1 cellular context compared by ENCODE assay signal in the genomic region with DNA sequence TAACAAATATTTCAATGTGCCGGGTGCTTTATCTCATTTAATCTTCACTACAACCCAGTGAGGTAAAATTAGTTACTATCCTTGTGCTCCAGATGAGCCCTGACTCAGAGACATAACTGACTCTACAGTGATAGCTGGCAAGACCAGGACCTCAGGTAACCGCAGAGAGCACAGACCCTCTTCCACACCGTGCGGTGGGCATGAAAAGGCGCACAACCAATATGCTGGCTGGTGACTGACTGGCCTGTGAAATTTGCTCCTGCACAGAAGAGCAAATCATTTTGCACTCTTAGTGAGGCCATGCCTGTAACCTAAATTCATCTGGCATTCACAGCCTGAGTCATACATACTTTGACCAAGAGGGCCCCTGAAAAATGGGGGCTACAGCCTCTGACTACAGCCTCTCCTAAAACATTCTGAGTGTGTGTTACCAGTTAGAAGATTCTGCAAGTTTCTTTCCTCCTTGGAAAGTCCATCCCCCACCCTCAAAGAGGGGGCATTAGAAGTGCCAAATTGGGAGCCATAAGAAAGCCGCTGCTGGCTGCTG.
TF ChIP-seq lines count a peak whose summit lies in the region.

No MANE protein-coding gene starts in this region.

TF ChIP-seq in GM23338, 12 proteins besides CTCF, POLR2A, EP300 and RAD21:
- no peak for TF ChIP-seq REST (IDR thresholded peaks at IDR 0.05; ENCODE audit: unreplicated experiment)
- no peak for TF ChIP-seq EZH2phosphoT487 (IDR thresholded peaks at IDR 0.05; ENCODE audit: unreplicated experiment)
- TF ChIP-seq STAT1 (IDR thresholded peaks at IDR 0.05; ENCODE audit: unreplicated experiment) = no peak
- no peak for TF ChIP-seq JUNB (IDR thresholded peaks at IDR 0.05; ENCODE audit: unreplicated experiment)
- TF ChIP-seq, protein P1, sequence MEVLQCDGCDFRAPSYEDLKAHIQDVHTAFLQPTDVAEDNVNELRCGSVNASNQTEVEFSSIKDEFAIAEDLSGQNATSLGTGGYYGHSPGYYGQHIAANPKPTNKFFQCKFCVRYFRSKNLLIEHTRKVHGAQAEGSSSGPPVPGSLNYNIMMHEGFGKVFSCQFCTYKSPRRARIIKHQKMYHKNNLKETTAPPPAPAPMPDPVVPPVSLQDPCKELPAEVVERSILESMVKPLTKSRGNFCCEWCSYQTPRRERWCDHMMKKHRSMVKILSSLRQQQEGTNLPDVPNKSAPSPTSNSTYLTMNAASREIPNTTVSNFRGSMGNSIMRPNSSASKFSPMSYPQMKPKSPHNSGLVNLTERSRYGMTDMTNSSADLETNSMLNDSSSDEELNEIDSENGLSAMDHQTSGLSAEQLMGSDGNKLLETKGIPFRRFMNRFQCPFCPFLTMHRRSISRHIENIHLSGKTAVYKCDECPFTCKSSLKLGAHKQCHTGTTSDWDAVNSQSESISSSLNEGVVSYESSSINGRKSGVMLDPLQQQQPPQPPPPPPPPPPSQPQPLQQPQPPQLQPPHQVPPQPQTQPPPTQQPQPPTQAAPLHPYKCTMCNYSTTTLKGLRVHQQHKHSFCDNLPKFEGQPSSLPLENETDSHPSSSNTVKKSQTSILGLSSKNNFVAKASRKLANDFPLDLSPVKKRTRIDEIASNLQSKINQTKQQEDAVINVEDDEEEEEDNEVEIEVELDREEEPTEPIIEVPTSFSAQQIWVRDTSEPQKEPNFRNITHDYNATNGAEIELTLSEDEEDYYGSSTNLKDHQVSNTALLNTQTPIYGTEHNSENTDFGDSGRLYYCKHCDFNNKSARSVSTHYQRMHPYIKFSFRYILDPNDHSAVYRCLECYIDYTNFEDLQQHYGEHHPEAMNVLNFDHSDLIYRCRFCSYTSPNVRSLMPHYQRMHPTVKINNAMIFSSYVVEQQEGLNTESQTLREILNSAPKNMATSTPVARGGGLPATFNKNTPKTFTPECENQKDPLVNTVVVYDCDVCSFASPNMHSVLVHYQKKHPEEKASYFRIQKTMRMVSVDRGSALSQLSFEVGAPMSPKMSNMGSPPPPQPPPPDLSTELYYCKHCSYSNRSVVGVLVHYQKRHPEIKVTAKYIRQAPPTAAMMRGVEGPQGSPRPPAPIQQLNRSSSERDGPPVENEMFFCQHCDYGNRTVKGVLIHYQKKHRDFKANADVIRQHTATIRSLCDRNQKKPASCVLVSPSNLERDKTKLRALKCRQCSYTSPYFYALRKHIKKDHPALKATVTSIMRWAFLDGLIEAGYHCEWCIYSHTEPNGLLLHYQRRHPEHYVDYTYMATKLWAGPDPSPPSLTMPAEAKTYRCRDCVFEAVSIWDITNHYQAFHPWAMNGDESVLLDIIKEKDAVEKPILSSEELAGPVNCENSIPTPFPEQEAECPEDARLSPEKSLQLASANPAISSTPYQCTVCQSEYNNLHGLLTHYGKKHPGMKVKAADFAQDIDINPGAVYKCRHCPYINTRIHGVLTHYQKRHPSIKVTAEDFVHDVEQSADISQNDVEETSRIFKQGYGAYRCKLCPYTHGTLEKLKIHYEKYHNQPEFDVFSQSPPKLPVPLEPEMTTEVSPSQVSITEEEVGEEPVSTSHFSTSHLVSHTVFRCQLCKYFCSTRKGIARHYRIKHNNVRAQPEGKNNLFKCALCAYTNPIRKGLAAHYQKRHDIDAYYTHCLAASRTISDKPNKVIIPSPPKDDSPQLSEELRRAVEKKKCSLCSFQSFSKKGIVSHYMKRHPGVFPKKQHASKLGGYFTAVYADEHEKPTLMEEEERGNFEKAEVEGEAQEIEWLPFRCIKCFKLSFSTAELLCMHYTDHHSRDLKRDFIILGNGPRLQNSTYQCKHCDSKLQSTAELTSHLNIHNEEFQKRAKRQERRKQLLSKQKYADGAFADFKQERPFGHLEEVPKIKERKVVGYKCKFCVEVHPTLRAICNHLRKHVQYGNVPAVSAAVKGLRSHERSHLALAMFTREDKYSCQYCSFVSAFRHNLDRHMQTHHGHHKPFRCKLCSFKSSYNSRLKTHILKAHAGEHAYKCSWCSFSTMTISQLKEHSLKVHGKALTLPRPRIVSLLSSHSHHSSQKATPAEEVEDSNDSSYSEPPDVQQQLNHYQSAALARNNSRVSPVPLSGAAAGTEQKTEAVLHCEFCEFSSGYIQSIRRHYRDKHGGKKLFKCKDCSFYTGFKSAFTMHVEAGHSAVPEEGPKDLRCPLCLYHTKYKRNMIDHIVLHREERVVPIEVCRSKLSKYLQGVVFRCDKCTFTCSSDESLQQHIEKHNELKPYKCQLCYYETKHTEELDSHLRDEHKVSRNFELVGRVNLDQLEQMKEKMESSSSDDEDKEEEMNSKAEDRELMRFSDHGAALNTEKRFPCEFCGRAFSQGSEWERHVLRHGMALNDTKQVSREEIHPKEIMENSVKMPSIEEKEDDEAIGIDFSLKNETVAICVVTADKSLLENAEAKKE (CRISPR knock-in tag; IDR thresholded peaks at IDR 0.05) = no peak
- TF ChIP-seq ZNF114 (CRISPR knock-in tag; IDR thresholded peaks at IDR 0.05) = no peak
- no peak for TF ChIP-seq POLR2AphosphoS5 (IDR thresholded peaks at IDR 0.05; ENCODE audit: low read depth)
- TF ChIP-seq ZNF331 (CRISPR knock-in tag; IDR thresholded peaks at IDR 0.05; ENCODE audit: low read depth) = no peak
- no peak for TF ChIP-seq NANOG (IDR thresholded peaks at IDR 0.05; ENCODE audit: borderline replicate concordance)
- no peak for TF ChIP-seq EZH2 (IDR thresholded peaks at IDR 0.05; ENCODE audit: low read depth, unreplicated experiment)
- TF ChIP-seq ETS1 (IDR thresholded peaks at IDR 0.05) = no peak
- no peak for TF ChIP-seq CREB1 (CRISPR knock-in tag; IDR thresholded peaks at IDR 0.05; ENCODE audit: low read depth)
